9 cellular contexts compared by ENCODE assay signal in genomic region chr9:72203205-72203803, GRCh38. TPM values are rescaled to one million over a fixed set of nuclear protein-coding genes. Genes with fewer than 3 reads are reported as not detected.
A peak's percentile ranks its signal among the peaks of the same experiment; 100 is the strongest.
DNase-seq lines count a peak whose midpoint lies in the region; ATAC-seq and TF ChIP-seq lines count a peak whose summit lies in the region.
"Had no signal": no experiment of that assay in that cellular context is flagged by ENCODE, and none has a peak within 500 bp of the region (broad histone marks: within the 10 kb centered on the region; RNA-seq: fewer than 3 reads in every experiment).

No MANE protein-coding gene starts in this region.

- H3K9me3 ChIP-seq in SK-N-SH = no peaks in the 10 kb centered on the region

- H2AFZ ChIP-seq in SK-N-SH (ENCODE audit: low read depth) = no peak overlapping the region

- intact Hi-C loops in lower leg skin (cut with DNase I; ENCODE audit: low total_unique reads) = no loop called here

- no peaks in the 10 kb centered on the region for H3K9me3 Mint-ChIP-seq in glutamatergic neuron (ENCODE audit: unreplicated experiment)

- no peak overlapping the region for H3K4me3 ChIP-seq in SK-N-SH (ENCODE audit: low read depth in 2 of 2, low read length in 1 of 2)
- no peak overlapping the region for H3K4me3 ChIP-seq in lower leg skin (ENCODE audit: low read depth, poor library complexity, severe bottlenecking)

- 54% methylated on average over 3 of the region's 3 CpGs for WGBS in SK-N-SH (ENCODE audit: low lambda C conversion rate)
- 68 to 70% methylated on average over 3 of the region's 3 CpGs for WGBS in lower leg skin, 2 donors

- H3K27ac Mint-ChIP-seq in glutamatergic neuron (ENCODE audit: unreplicated experiment) = no peak overlapping the region
- H3K27ac Mint-ChIP-seq: CD4-positive, CD25-positive, alpha-beta regulatory T cell had no signal

- no peaks in the 10 kb centered on the region; the same call in 1 of the 2 replicates for H3K27me3 ChIP-seq in SK-N-SH (ENCODE audit: insufficient read depth)

- peak; percentile 49 for TF ChIP-seq RAD21 in SK-N-SH (IDR thresholded peaks at IDR 0.05; ENCODE audit: low read length)

- H3K4me1 ChIP-seq in SK-N-SH (ENCODE audit: control insufficient read depth in 1 of 2, insufficient read depth in 2 of 2, low read depth in 1 of 2, low read length in 1 of 2) = no peaks in the 10 kb centered on the region

- ATAC-seq in GM21367 (IDR thresholded peaks at IDR 0.05; ENCODE audit: unreplicated experiment) = peak; percentile 60
- ATAC-seq in HG03571 (IDR thresholded peaks at IDR 0.05; ENCODE audit: unreplicated experiment) = peak; percentile 50

- H3K9ac ChIP-seq in SK-N-SH = no peak overlapping the region

- no peak for TF ChIP-seq EP300 in SK-N-SH (IDR thresholded peaks at IDR 0.05; ENCODE audit: borderline replicate concordance in 1 of 2, low read depth in 1 of 2, low read length in 1 of 2)

- no peak overlapping the region for H3K4me3 Mint-ChIP-seq in glutamatergic neuron (ENCODE audit: unreplicated experiment)

- no peaks in the 10 kb centered on the region for H3F3A ChIP-seq in SK-N-SH (replicated peaks; ENCODE audit: insufficient read depth)

- POLR2A ChIA-PET in SK-N-SH (lab: Yijun Ruan, JAX) = no interaction called here

- H3K9me2 ChIP-seq in SK-N-SH = no peaks in the 10 kb centered on the region

- H3K4me1 Mint-ChIP-seq in glutamatergic neuron (ENCODE audit: low read depth, unreplicated experiment) = no peaks in the 10 kb centered on the region

- no peaks in the 10 kb centered on the region for H3K36me3 ChIP-seq in SK-N-SH (replicated peaks in 1 of 2; ENCODE audit: control insufficient read depth in 1 of 2, insufficient read depth in 2 of 2, low read length in 1 of 2)

- no peaks in the 10 kb centered on the region for H3K79me2 ChIP-seq in SK-N-SH (ENCODE audit: insufficient read depth)

- no peaks in the 10 kb centered on the region for H4K20me1 ChIP-seq in SK-N-SH (ENCODE audit: insufficient read depth)

- no peak for TF ChIP-seq POLR2A in lower leg skin (IDR thresholded peaks at IDR 0.05)

- DNase-seq in NCI-H1417 (lab: John Stamatoyannopoulos, UW) (peak; percentile 1 to 65 (median 26)), NCI-H1417 treated with DMSO at 0.1 percent for 48 hours (lab: John Stamatoyannopoulos, UW) (no peak), SK-N-SH (peak; percentile 31), glutamatergic neuron (no peak), NOMO-1 treated with dmso at 0.1 percent for 144 hours (lab: John Stamatoyannopoulos, UW; ENCODE audit: unreplicated experiment) (no peak), lower leg skin (ENCODE audit: low spot score in 2 of 2) (no peak)

- H3K36me3 Mint-ChIP-seq in glutamatergic neuron (ENCODE audit: unreplicated experiment) = no peaks in the 10 kb centered on the region
- H3K36me3 Mint-ChIP-seq: CD4-positive, CD25-positive, alpha-beta regulatory T cell had no signal

- H3K27me3 Mint-ChIP-seq in glutamatergic neuron (ENCODE audit: unreplicated experiment) = no peaks in the 10 kb centered on the region

- CTCF ChIA-PET in SK-N-SH (lab: Yijun Ruan, JAX) = interaction anchor here (0.5 to 2.3 kb wide), 9 partner anchors 9 to 165 kb away, joined by 3 to 11 read pairs (median 3); no protein-coding TSS in a partner anchor

- H3K4me2 ChIP-seq in SK-N-SH = no peak overlapping the region

- TF ChIP-seq CTCF in SK-N-SH (IDR thresholded peaks at IDR 0.05) (peak; percentile 56), glutamatergic neuron (IDR thresholded peaks at IDR 0.05; ENCODE audit: partially characterized antibody, unreplicated experiment) (peak; percentile 44), lower leg skin (IDR thresholded peaks at IDR 0.05) (no peak)

- H3K27ac ChIP-seq in SK-N-SH (ENCODE audit: low read depth in 2 of 2, low read length in 1 of 2) = no peak overlapping the region

TF ChIP-seq in SK-N-SH, 30 proteins besides CTCF, POLR2A, EP300 and RAD21:
- TF ChIP-seq, protein P1, sequence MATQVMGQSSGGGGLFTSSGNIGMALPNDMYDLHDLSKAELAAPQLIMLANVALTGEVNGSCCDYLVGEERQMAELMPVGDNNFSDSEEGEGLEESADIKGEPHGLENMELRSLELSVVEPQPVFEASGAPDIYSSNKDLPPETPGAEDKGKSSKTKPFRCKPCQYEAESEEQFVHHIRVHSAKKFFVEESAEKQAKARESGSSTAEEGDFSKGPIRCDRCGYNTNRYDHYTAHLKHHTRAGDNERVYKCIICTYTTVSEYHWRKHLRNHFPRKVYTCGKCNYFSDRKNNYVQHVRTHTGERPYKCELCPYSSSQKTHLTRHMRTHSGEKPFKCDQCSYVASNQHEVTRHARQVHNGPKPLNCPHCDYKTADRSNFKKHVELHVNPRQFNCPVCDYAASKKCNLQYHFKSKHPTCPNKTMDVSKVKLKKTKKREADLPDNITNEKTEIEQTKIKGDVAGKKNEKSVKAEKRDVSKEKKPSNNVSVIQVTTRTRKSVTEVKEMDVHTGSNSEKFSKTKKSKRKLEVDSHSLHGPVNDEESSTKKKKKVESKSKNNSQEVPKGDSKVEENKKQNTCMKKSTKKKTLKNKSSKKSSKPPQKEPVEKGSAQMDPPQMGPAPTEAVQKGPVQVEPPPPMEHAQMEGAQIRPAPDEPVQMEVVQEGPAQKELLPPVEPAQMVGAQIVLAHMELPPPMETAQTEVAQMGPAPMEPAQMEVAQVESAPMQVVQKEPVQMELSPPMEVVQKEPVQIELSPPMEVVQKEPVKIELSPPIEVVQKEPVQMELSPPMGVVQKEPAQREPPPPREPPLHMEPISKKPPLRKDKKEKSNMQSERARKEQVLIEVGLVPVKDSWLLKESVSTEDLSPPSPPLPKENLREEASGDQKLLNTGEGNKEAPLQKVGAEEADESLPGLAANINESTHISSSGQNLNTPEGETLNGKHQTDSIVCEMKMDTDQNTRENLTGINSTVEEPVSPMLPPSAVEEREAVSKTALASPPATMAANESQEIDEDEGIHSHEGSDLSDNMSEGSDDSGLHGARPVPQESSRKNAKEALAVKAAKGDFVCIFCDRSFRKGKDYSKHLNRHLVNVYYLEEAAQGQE (IDR thresholded peaks at IDR 0.05; ENCODE audit: low read depth, low read length) = no peak
- TF ChIP-seq, protein P2, sequence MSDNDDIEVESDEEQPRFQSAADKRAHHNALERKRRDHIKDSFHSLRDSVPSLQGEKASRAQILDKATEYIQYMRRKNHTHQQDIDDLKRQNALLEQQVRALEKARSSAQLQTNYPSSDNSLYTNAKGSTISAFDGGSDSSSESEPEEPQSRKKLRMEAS (IDR thresholded peaks at IDR 0.05; ENCODE audit: low read depth) = 0 out of 2 replicates have a peak, but pooled peaks have one; percentile 27

RNA-seq across cellular contexts. Expression of gene GDA, which starts 54.1 kb away (rescaled TPM):
- not detected in 2 replicates for polyA plus RNA-seq in SK-N-SH (2012; rRNA removed)
- not detected in 2 replicates for polyA plus RNA-seq in SK-N-SH (2012; cell fraction: cytosol; rRNA removed)
- not detected in 2 replicates for polyA plus RNA-seq in SK-N-SH (2012; cell fraction: nucleus; rRNA removed)
- total RNA-seq in glutamatergic neuron (ENCODE audit: unreplicated experiment) = 1.2 TPM
- 1 to 10 TPM in 2 of 4 donors, under 1 TPM in 1, not detected in 1; 0.46 to 2.0 (median 1.3) TPM for total RNA-seq in lower leg skin
- total RNA-seq: CD4-positive, CD25-positive, alpha-beta regulatory T cell had no signal
- polyA plus RNA-seq: CD4-positive, CD25-positive, alpha-beta regulatory T cell had no signal

Comparison
In these comparisons a context has a peak if more than half of its experiments do, and no peak if none do; other contexts are left out.
1. DNase-seq: peak in NCI-H1417 (3 of 3) and SK-N-SH (single experiment); none in NCI-H1417 treated with DMSO at 0.1 percent for 48 hours (single experiment), glutamatergic neuron (single experiment), NOMO-1 treated with dmso at 0.1 percent for 144 hours (single experiment) and lower leg skin (0 of 2).
2. CTCF ChIP-seq: peak in SK-N-SH (single experiment) and glutamatergic neuron (single experiment); none in lower leg skin (0 of 3).